ENCODE assay signal across 16 cellular contexts in the genomic region with DNA sequence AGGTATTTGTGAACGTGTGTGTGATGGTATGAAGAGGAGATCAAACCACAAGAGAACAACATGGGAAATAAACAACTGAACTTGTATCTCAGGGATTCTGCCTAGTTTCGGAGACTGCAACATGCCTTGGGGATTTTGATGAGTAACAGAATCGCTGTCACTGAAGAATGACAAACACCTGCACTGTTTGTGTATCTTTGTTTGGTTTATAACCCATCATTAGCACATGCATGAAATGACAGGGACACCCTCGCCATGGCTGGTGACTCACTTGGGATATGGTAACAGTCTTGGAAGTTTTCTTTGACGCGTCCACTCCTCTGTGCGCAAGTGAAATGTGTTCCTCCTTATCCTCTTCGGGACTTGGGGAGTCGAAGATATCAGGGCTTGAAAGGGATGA. TPM values are rescaled to one million over a fixed set of nuclear protein-coding genes. Genes with fewer than 3 reads are reported as not detected.
"Had no signal": no experiment of that assay in that cellular context is flagged by ENCODE, and none has a peak within 500 bp of the region (broad histone marks: within the 10 kb centered on the region; RNA-seq: fewer than 3 reads in every experiment).

No MANE protein-coding gene starts in this region.

- H3K4me3 ChIP-seq: ascending aorta, transverse colon had no signal

- H3K4me1 Mint-ChIP-seq: activated B cell treated with CpG ODN at 0.5 μM for 24 hours had no signal

- H3K4me1 ChIP-seq: ascending aorta, transverse colon had no signal

- H3K36me3 ChIP-seq: transverse colon had no signal

- H3K27ac ChIP-seq: ascending aorta, neutrophil, transverse colon had no signal

- DNase-seq: activated B cell treated with CpG ODN at 0.5 μM for 24 hours; activated CD4-positive, alpha-beta T cell treated with anti-CD3 and anti-CD28 coated beads for 48 hours; activated T-cell treated with anti-CD3 and anti-CD28 coated beads, Interleukin-2, amount 50 U/mL, for 4 hours; dermis blood vessel endothelial cell; islet precursor cell; naive thymus-derived CD8-positive, alpha-beta T cell; stimulated activated CD4-positive, alpha-beta T cell treated with anti-CD3 and anti-CD28 coated beads, Interleukin-2, amount 100 ng/mL, for 48 hours; stimulated activated naive CD4-positive, alpha-beta T cell; substantia nigra; T-helper 2 cell; transverse colon had no signal

- H3K27me3 Mint-ChIP-seq: activated B cell treated with CpG ODN at 0.5 μM for 24 hours; naive thymus-derived CD8-positive, alpha-beta T cell had no signal

- ATAC-seq: activated T-cell treated with anti-CD3 and anti-CD28 coated beads, Interleukin-2, amount 50 U/mL, for 4 hours; left lobe of liver; naive thymus-derived CD8-positive, alpha-beta T cell had no signal

- H3K27me3 ChIP-seq: ascending aorta, neutrophil, transverse colon had no signal

- FAIRE-seq: bronchial epithelial cell, TTC549 had no signal

- H3K4me3 Mint-ChIP-seq: activated B cell treated with CpG ODN at 0.5 μM for 24 hours; activated T-cell treated with anti-CD3 and anti-CD28 coated beads, Interleukin-2, amount 50 U/mL, for 4 hours; naive thymus-derived CD8-positive, alpha-beta T cell had no signal

- H3K9me3 ChIP-seq: ascending aorta, neutrophil, transverse colon had no signal

- H3K27ac Mint-ChIP-seq: activated B cell treated with CpG ODN at 0.5 μM for 24 hours had no signal

- H3K9me3 Mint-ChIP-seq: activated B cell treated with CpG ODN at 0.5 μM for 24 hours; activated T-cell treated with anti-CD3 and anti-CD28 coated beads, Interleukin-2, amount 50 U/mL, for 4 hours; naive thymus-derived CD8-positive, alpha-beta T cell had no signal

RNA-seq across cellular contexts. Expression of a gene that starts 30.3 kb away (rescaled TPM):
- polyA plus RNA-seq: naive thymus-derived CD8-positive, alpha-beta T cell had no signal
